Comparison of ENCODE assay signal across 8 cellular contexts in the genomic region with DNA sequence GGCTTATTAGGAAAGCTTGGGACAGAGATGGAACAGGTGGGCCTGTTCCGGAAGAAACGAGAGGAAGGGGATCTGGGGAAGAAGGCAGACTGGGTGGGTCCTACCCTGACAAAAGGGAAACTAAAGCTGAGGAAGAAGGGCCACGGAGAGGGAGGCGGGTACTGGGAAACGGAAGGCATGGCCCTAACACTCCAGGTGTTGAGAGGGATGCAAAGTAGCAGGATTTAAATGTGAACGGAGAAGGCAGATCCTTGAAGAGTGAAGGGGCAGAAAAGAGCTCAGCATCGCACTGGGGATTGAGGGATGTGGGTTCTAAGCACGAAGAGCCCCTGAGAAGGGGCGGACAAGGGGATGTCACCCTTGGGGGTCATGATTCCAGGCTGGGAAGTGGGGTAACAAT. TPM values are rescaled to one million over a fixed set of nuclear protein-coding genes. Genes with fewer than 3 reads are reported as not detected.
A peak's percentile ranks its signal among the peaks of the same experiment; 100 is the strongest.
DNase-seq lines count a peak whose midpoint lies in the region; ATAC-seq and TF ChIP-seq lines count a peak whose summit lies in the region.

No MANE protein-coding gene starts in this region.

- H3K4me3 Mint-ChIP-seq in nephron progenitor cell = peak overlapping the region; percentile 98

- H3K9me3 Mint-ChIP-seq in nephron progenitor cell = no peaks in the 10 kb centered on the region

- H3K27ac Mint-ChIP-seq in nephron progenitor cell = no peak overlapping the region

- H3K27me3 Mint-ChIP-seq in nephron progenitor cell (ENCODE audit: low read depth, poor library complexity) = peaks cover 10% of the 10 kb centered on the region

- no peak for TF ChIP-seq CTCF in nephron progenitor cell (IDR thresholded peaks at IDR 0.05)

- no peak for ATAC-seq in HG02763 (IDR thresholded peaks at IDR 0.05; ENCODE audit: unreplicated experiment)

- DNase-seq in EL (peak; percentile 15), NAMALWA (ENCODE audit: low spot score) (peak; percentile 9), dermis blood vessel endothelial cell (peak; percentile 8), nephron progenitor cell (no peak), CD1c-positive myeloid dendritic cell (ENCODE audit: extremely low spot score) (no peak)
- no peak for DNase-seq in activated effector memory CD4-positive, alpha-beta T cell treated with anti-CD3 and anti-CD28 coated beads, Interleukin-2, amount 50 U/mL, for 16 hours
- no peak for DNase-seq in activated CD4-positive, alpha-beta T cell treated with anti-CD3 and anti-CD28 coated beads, Interleukin-2, amount 50 U/mL, for 48 hours

- H3K36me3 Mint-ChIP-seq in nephron progenitor cell (ENCODE audit: low read depth) = no peaks in the 10 kb centered on the region

- peaks cover 24% of the 10 kb centered on the region for H3K4me1 Mint-ChIP-seq in nephron progenitor cell

RNA-seq across cellular contexts. Expression of gene STIMATE, which starts 0.7 kb away (rescaled TPM):
- 17.0 and 18.7 TPM in 2 replicates for total RNA-seq in dermis blood vessel endothelial cell

Comparison
In these comparisons a context has a peak if more than half of its experiments do, and no peak if none do; other contexts are left out.
1. DNase-seq: peak in EL (single experiment), NAMALWA (single experiment) and dermis blood vessel endothelial cell (single experiment); none in nephron progenitor cell (single experiment), CD1c-positive myeloid dendritic cell (single experiment), activated effector memory CD4-positive, alpha-beta T cell treated with anti-CD3 and anti-CD28 coated beads, Interleukin-2, amount 50 U/mL, for 16 hours (single experiment) and activated CD4-positive, alpha-beta T cell treated with anti-CD3 and anti-CD28 coated beads, Interleukin-2, amount 50 U/mL, for 48 hours (0 of 2).